Comparison of ENCODE assay signal across 18 cellular contexts in the genomic region with DNA sequence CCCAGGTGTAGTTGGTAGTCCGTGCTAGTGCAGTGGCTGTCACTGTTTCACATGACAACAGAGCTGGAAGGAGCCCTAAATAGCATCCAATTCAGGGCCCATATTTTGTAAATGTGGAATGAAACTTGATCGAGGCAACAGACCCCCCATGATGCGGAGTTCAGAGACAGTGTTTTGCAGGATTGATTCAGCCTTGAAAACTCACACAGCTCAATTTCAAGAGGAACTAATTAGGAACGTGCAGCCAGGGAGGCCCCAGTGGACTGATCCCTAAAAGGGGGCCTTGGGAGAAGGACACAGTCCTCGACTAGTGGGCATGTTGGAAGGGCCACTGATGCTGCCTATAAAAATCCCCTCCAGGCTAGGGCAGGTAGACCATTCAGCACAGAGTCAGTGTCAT.
DNase-seq lines count a peak whose midpoint lies in the region; ATAC-seq and TF ChIP-seq lines count a peak whose summit lies in the region.
"Had no signal": no experiment of that assay in that cellular context is flagged by ENCODE, and none has a peak within 500 bp of the region (broad histone marks: within the 10 kb centered on the region; RNA-seq: fewer than 3 reads in every experiment).

No MANE protein-coding gene starts in this region.

- H3K4me1 Mint-ChIP-seq in GM23338 (peaks cover 7% of the 10 kb centered on the region; the same call in 2 of the 3 replicates), WTC11 (peaks cover 20% of the 10 kb centered on the region), neural progenitor cell (peaks cover 28% of the 10 kb centered on the region)

- POLR2A ChIA-PET in WTC11 (lab: Charles Lee), result no interaction called here

- H2AFZ ChIP-seq in GM23338, result peak overlapping the region; percentile 38; the same call in 1 of the 2 replicates
- no peak overlapping the region for H2AFZ ChIP-seq in neural progenitor cell (replicated peaks)

- H3K27me3 ChIP-seq in GM23338 (ENCODE audit: insufficient read depth) (no peaks in the 10 kb centered on the region), neural progenitor cell (no peaks in the 10 kb centered on the region)
- H3K27me3 ChIP-seq: BE2C; BLaER1 treated with 17β-estradiol and CSF1 and Interleukin-3, amounts not matched to agents 10 nM and 100 nM had no signal

- ATAC-seq in GM23338 (no peak), WTC11 (no peak), HG03108 (IDR thresholded peaks at IDR 0.05; ENCODE audit: unreplicated experiment) (no peak)
- ATAC-seq: CD8-positive, alpha-beta T cell had no signal

- H3K4me2 ChIP-seq in GM23338, result no peak overlapping the region
- H3K4me2 ChIP-seq in neural progenitor cell, result no peak overlapping the region

- no peaks in the 10 kb centered on the region for H4K20me1 ChIP-seq in GM23338 (replicated peaks; ENCODE audit: insufficient read depth)
- no peaks in the 10 kb centered on the region for H4K20me1 ChIP-seq in neural progenitor cell (ENCODE audit: low read depth)
- H4K20me1 ChIP-seq: BLaER1 treated with 17β-estradiol and CSF1 and Interleukin-3, amounts not matched to agents 10 nM and 100 nM had no signal

- H3K4me1 ChIP-seq in GM23338 (ENCODE audit: insufficient read depth), result 0 out of 2 replicates have a peak, but pooled peaks cover 3% of the 10 kb centered on the region
- H3K4me1 ChIP-seq in neural progenitor cell, result peaks cover 22% of the 10 kb centered on the region
- H3K4me1 ChIP-seq: Caco-2 had no signal

- H3K4me3 Mint-ChIP-seq in GM23338 (no peak overlapping the region), WTC11 (no peak overlapping the region), neural progenitor cell (no peak overlapping the region)
- H3K4me3 Mint-ChIP-seq: CD4-positive, alpha-beta T cell; CD8-positive, alpha-beta T cell had no signal

- no peak overlapping the region for H3K9ac ChIP-seq in neural progenitor cell
- H3K9ac ChIP-seq: BLaER1 treated with 17β-estradiol and CSF1 and Interleukin-3, amounts not matched to agents 10 nM and 100 nM had no signal

- no peaks in the 10 kb centered on the region for H3K9me3 ChIP-seq in neural progenitor cell (ENCODE audit: low read depth)
- H3K9me3 ChIP-seq: BE2C; BLaER1 treated with 17β-estradiol and CSF1 and Interleukin-3, amounts not matched to agents 10 nM and 100 nM; Caco-2 had no signal

- H3K27ac Mint-ChIP-seq in GM23338 (no peak overlapping the region), WTC11 (peak overlapping the region; percentile 36; the same call in 1 of the 2 replicates), neural progenitor cell (no peak overlapping the region)
- H3K27ac Mint-ChIP-seq: CD4-positive, alpha-beta T cell; CD8-positive, alpha-beta T cell had no signal

- no peak overlapping the region for H3K27ac ChIP-seq in GM23338 (ENCODE audit: low read depth)
- H3K27ac ChIP-seq in neural progenitor cell, result no peak overlapping the region
- H3K27ac ChIP-seq: BLaER1 treated with 17β-estradiol and CSF1 and Interleukin-3, amounts not matched to agents 10 nM and 100 nM; C4-2B had no signal

- TF ChIP-seq CTCF in GM23338 (conservative IDR thresholded peaks at IDR 0.05; ENCODE audit: low read depth in 2 of 2) (no peak), WTC11 (IDR thresholded peaks at IDR 0.05) (no peak), neural progenitor cell (IDR thresholded peaks at IDR 0.05) (no peak)

- no peaks in the 10 kb centered on the region for H3K9me3 Mint-ChIP-seq in GM23338
- H3K9me3 Mint-ChIP-seq in WTC11, result no peaks in the 10 kb centered on the region
- H3K9me3 Mint-ChIP-seq in neural progenitor cell, result no peaks in the 10 kb centered on the region
- H3K9me3 Mint-ChIP-seq: CD4-positive, alpha-beta T cell; CD8-positive, alpha-beta T cell had no signal

- no peak overlapping the region for H3K4me3 ChIP-seq in GM23338
- no peak overlapping the region for H3K4me3 ChIP-seq in neural progenitor cell
- H3K4me3 ChIP-seq: BLaER1 treated with 17β-estradiol and CSF1 and Interleukin-3, amounts not matched to agents 10 nM and 100 nM had no signal

- H3K36me3 Mint-ChIP-seq in GM23338 (ENCODE audit: low read depth), result no peaks in the 10 kb centered on the region
- no peaks in the 10 kb centered on the region for H3K36me3 Mint-ChIP-seq in WTC11
- H3K36me3 Mint-ChIP-seq in neural progenitor cell, result no peaks in the 10 kb centered on the region
- H3K36me3 Mint-ChIP-seq: CD8-positive, alpha-beta T cell had no signal

- CTCF ChIA-PET in WTC11 (lab: Charles Lee), result interaction anchor here (0.7 kb wide), 1 partner anchor 36 kb away, joined by 4 read pairs; no protein-coding TSS in a partner anchor

- H3K79me2 ChIP-seq in GM23338 (replicated peaks; ENCODE audit: insufficient read depth) (no peaks in the 10 kb centered on the region), neural progenitor cell (ENCODE audit: low read depth) (no peaks in the 10 kb centered on the region)

- H3K9me2 ChIP-seq in GM23338 (ENCODE audit: insufficient read depth), result no peaks in the 10 kb centered on the region

- DNase-seq in GM23338 (ENCODE audit: low spot score) (no peak), RPMI8226 (peak; percentile 39), WTC11 (ENCODE audit: low spot score) (no peak), NCI-H1417 treated with DMSO at 0.1 percent for 48 hours (lab: John Stamatoyannopoulos, UW) (no peak), cerebellar cortex (ENCODE audit: low spot score) (no peak), neural progenitor cell (ENCODE audit: low spot score) (no peak)
- DNase-seq: 8988T; ACHN; BE2C; Caco-2; Calu3; CD4-positive, alpha-beta T cell; CD8-positive, alpha-beta T cell; DMS79 treated with DMSO at 0.1 percent for 48 hours; GF-D8 had no signal

- H3K27me3 Mint-ChIP-seq in GM23338 (ENCODE audit: insufficient read depth, low read depth, poor library complexity) (no peaks in the 10 kb centered on the region), WTC11 (ENCODE audit: low read depth) (no peaks in the 10 kb centered on the region), neural progenitor cell (ENCODE audit: insufficient read depth, low read depth) (peaks cover 2% of the 10 kb centered on the region)

- H3K36me3 ChIP-seq in GM23338 (ENCODE audit: insufficient read depth) (no peaks in the 10 kb centered on the region), neural progenitor cell (no peaks in the 10 kb centered on the region)
- H3K36me3 ChIP-seq: BLaER1 treated with 17β-estradiol and CSF1 and Interleukin-3, amounts not matched to agents 10 nM and 100 nM had no signal

- H3F3A ChIP-seq in GM23338 (replicated peaks; ENCODE audit: low read depth) (no peaks in the 10 kb centered on the region), neural progenitor cell (ENCODE audit: low read depth) (peaks cover 19% of the 10 kb centered on the region)

TF ChIP-seq in GM23338, 12 proteins besides CTCF, POLR2A, EP300 and RAD21 (continues in another document):
- no peak for TF ChIP-seq ZNF114 (CRISPR knock-in tag; IDR thresholded peaks at IDR 0.05)
- TF ChIP-seq NANOG (IDR thresholded peaks at IDR 0.05; ENCODE audit: borderline replicate concordance), result no peak
- TF ChIP-seq ZNF331 (CRISPR knock-in tag; IDR thresholded peaks at IDR 0.05; ENCODE audit: low read depth), result no peak
- no peak for TF ChIP-seq STAT1 (IDR thresholded peaks at IDR 0.05; ENCODE audit: unreplicated experiment)
- no peak for TF ChIP-seq EZH2 (IDR thresholded peaks at IDR 0.05; ENCODE audit: low read depth, unreplicated experiment)
- TF ChIP-seq JUNB (IDR thresholded peaks at IDR 0.05; ENCODE audit: unreplicated experiment), result no peak
- no peak for TF ChIP-seq CREB1 (CRISPR knock-in tag; IDR thresholded peaks at IDR 0.05; ENCODE audit: low read depth)
- no peak for TF ChIP-seq POLR2AphosphoS5 (IDR thresholded peaks at IDR 0.05; ENCODE audit: low read depth)
- no peak for TF ChIP-seq EZH2phosphoT487 (IDR thresholded peaks at IDR 0.05; ENCODE audit: unreplicated experiment)

TF ChIP-seq in WTC11, 78 proteins besides CTCF, POLR2A, EP300 and RAD21 (continues in another document):
- TF ChIP-seq NFATC4 (CRISPR knock-in tag; IDR thresholded peaks at IDR 0.05) (no peak), HMGXB4 (CRISPR knock-in tag; IDR thresholded peaks at IDR 0.05) (no peak), IRF2 (CRISPR knock-in tag; IDR thresholded peaks at IDR 0.05; ENCODE audit: borderline replicate concordance, low read depth) (no peak)
